2 cellular contexts compared by ENCODE assay signal in the genomic region with DNA sequence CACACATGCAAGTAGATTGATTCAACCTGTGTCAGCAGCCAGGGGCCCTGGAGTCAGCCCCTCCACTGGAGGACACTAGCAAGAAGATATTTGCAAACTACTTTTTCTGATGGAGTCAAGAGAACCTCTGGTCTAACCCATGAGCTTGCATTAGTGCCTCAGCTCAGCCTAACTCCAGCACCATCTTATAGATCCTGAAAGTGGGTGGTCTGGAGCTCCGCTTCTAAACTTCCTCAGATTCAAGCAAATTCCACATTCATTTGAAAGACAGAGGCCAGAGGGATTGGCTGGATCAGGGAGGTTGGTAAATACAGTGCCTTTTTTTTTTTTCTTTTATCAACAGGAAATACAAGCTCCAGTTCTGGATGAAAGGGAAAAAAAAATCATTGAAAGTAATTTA.
TF ChIP-seq lines count a peak whose summit lies in the region.

No MANE protein-coding gene starts in this region.

TF ChIP-seq in IMR-90, 13 proteins besides CTCF, POLR2A, EP300 and RAD21:
- no peak for TF ChIP-seq RCOR1 (IDR thresholded peaks at IDR 0.05; ENCODE audit: insufficient replicate concordance, low read length)
- TF ChIP-seq CEBPB (IDR thresholded peaks at IDR 0.05; ENCODE audit: low read depth, low read length), result no peak
- TF ChIP-seq, protein P1, sequence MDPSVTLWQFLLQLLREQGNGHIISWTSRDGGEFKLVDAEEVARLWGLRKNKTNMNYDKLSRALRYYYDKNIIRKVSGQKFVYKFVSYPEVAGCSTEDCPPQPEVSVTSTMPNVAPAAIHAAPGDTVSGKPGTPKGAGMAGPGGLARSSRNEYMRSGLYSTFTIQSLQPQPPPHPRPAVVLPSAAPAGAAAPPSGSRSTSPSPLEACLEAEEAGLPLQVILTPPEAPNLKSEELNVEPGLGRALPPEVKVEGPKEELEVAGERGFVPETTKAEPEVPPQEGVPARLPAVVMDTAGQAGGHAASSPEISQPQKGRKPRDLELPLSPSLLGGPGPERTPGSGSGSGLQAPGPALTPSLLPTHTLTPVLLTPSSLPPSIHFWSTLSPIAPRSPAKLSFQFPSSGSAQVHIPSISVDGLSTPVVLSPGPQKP (IDR thresholded peaks at IDR 0.05; ENCODE audit: borderline replicate concordance, low read depth, low read length), result no peak

TF ChIP-seq in H1, 55 proteins besides CTCF, POLR2A, EP300 and RAD21:
- TF ChIP-seq SIX5 (IDR thresholded peaks at IDR 0.05; ENCODE audit: low read depth, low read length) (no peak), NRF1 (IDR thresholded peaks at IDR 0.05; ENCODE audit: low read depth, low read length) (no peak), EZH2 (IDR thresholded peaks at IDR 0.05; ENCODE audit: low read depth, low read length, severe bottlenecking) (no peak), CTBP2 (IDR thresholded peaks at IDR 0.05; ENCODE audit: borderline replicate concordance, insufficient read depth, insufficient read length, low read length) (no peak), RBBP5 (IDR thresholded peaks at IDR 0.05; ENCODE audit: borderline replicate concordance, low read depth, low read length) (no peak), SP1 (IDR thresholded peaks at IDR 0.05; ENCODE audit: low read depth, low read length) (no peak), JUND (IDR thresholded peaks at IDR 0.05; ENCODE audit: low read length) (no peak), ATF3 (IDR thresholded peaks at IDR 0.05; ENCODE audit: insufficient read depth, low read depth, low read length) (no peak), SUZ12 (IDR thresholded peaks at IDR 0.05; ENCODE audit: low read length) (no peak), PHF8 (conservative IDR thresholded peaks at IDR 0.05; ENCODE audit: low read depth, low read length) (no peak), CREB1 (IDR thresholded peaks at IDR 0.05) (no peak), BACH1 (IDR thresholded peaks at IDR 0.05; ENCODE audit: low read length) (no peak), TAF7 (optimal IDR thresholded peaks at IDR 0.05; ENCODE audit: borderline replicate concordance, low read depth, low read length) (no peak), SAP30 (IDR thresholded peaks at IDR 0.05; ENCODE audit: insufficient read depth, insufficient replicate concordance, low read length) (no peak), NANOG (IDR thresholded peaks at IDR 0.05; ENCODE audit: insufficient read depth, low read depth, low read length, poor library complexity, severe bottlenecking) (no peak), CHD2 (IDR thresholded peaks at IDR 0.05; ENCODE audit: low read length) (no peak)
TF ChIP-seq in H1: peak in this region for 0.
